21 cellular contexts compared by ENCODE assay signal in genomic region chrX:109934434-109934833, GRCh38.
DNase-seq lines count a peak whose midpoint lies in the region; ATAC-seq and TF ChIP-seq lines count a peak whose summit lies in the region.
"Had no signal": no experiment of that assay in that cellular context is flagged by ENCODE, and none has a peak within 500 bp of the region (broad histone marks: within the 10 kb centered on the region; RNA-seq: fewer than 3 reads in every experiment).

No MANE protein-coding gene starts in this region.

- DNase-seq in AG10803 (ENCODE audit: low read depth) (peak; percentile 35), HK-2 (ENCODE audit: unreplicated experiment) (peak; percentile 7), cardiac fibroblast (ENCODE audit: low read depth in 2 of 2) (peak; percentile 64 to 80), kidney tubule cell (ENCODE audit: low spot score) (peak; percentile 59), NCI-H1092 treated with DMSO at 0.1 percent for 48 hours (lab: John Stamatoyannopoulos, UW) (no peak), NCI-H345 (lab: John Stamatoyannopoulos, UW) (no peak)
- DNase-seq: ACHN; activated B cell treated with CpG ODN at 0.5 μM for 24 hours; Caco-2; effector CD8-positive, alpha-beta T cell; islet precursor cell; naive thymus-derived CD8-positive, alpha-beta T cell; NCI-H2081 treated with DMSO at 0.1 percent for 48 hours; NCI-H82; occipital lobe; stimulated activated CD4-positive, alpha-beta T cell treated with anti-CD3 and anti-CD28 coated beads, Interleukin-4, amount 100 ng/mL, for 1 hour; stimulated activated naive B cell treated with anti-CD40 and anti-IgM and Interleukin-4, amounts not matched to agents 10 μg/mL and 1 μg/mL and 100 μg/mL, for 72 hours; T1000 had no signal

- TF ChIP-seq CTCF in AG10803 (conservative IDR thresholded peaks at IDR 0.05; ENCODE audit: low read length) = no peak
- TF ChIP-seq CTCF in cardiac fibroblast (IDR thresholded peaks at IDR 0.05; ENCODE audit: low read depth, low read length) = no peak

- ATAC-seq in GM21367 (IDR thresholded peaks at IDR 0.05; ENCODE audit: unreplicated experiment) (no peak), GM19395 (IDR thresholded peaks at IDR 0.05; ENCODE audit: unreplicated experiment) (no peak)
- ATAC-seq: naive thymus-derived CD8-positive, alpha-beta T cell; stimulated activated naive B cell treated with anti-CD40 and anti-IgM and Interleukin-4, amounts not matched to agents 10 μg/mL and 1 μg/mL and 100 μg/mL, for 72 hours had no signal

- H3K4me3 ChIP-seq in AG10803 (ENCODE audit: low read length) = no peak overlapping the region
- no peak overlapping the region for H3K4me3 ChIP-seq in cardiac fibroblast (replicated peaks in 1 of 2; ENCODE audit: low read depth in 2 of 2, low read length in 2 of 2)
- H3K4me3 ChIP-seq: BLaER1 treated with 17β-estradiol and CSF1 and Interleukin-3, amounts not matched to agents 10 nM and 100 nM had no signal

Comparison
In these comparisons a context has a peak if more than half of its experiments do, and no peak if none do; other contexts are left out.
1. DNase-seq: peak in AG10803 (single experiment), HK-2 (single experiment), cardiac fibroblast (2 of 2) and kidney tubule cell (single experiment); none in NCI-H1092 treated with DMSO at 0.1 percent for 48 hours (single experiment) and NCI-H345 (single experiment).